ENCODE assay signal across 10 cellular contexts in genomic region chr9:104868303-104868686, GRCh38. TPM values are rescaled to one million over a fixed set of nuclear protein-coding genes. Genes with fewer than 3 reads are reported as not detected.
DNase-seq lines count a peak whose midpoint lies in the region; ATAC-seq and TF ChIP-seq lines count a peak whose summit lies in the region.
"Had no signal": no experiment of that assay in that cellular context is flagged by ENCODE, and none has a peak within 500 bp of the region (broad histone marks: within the 10 kb centered on the region; RNA-seq: fewer than 3 reads in every experiment).

No MANE protein-coding gene starts in this region.

- peak overlapping the region; percentile 81 for H3K27ac ChIP-seq in mesodermal cell (ENCODE audit: low read depth, low read length, severe bottlenecking)
- peak overlapping the region in 4 of 5 donors; percentile 53 to 81 (median 72) for H3K27ac ChIP-seq in stomach

- no peak for TF ChIP-seq POLR2A in stomach (IDR thresholded peaks at IDR 0.05)

- WGBS in mesodermal cell (ENCODE audit: insufficient coverage in 2 of 2), 2 experiments: 78 to 91% methylated on average over 5 to 8 of the region's 8 CpGs
- WGBS in stomach, 5 donors: 62 to 82% (median 81%) methylated on average over 8 of the region's 8 CpGs

- ATAC-seq in HG03175 (IDR thresholded peaks at IDR 0.05; ENCODE audit: unreplicated experiment): peak; percentile 8
- no peak for ATAC-seq in HG03280 (IDR thresholded peaks at IDR 0.05; ENCODE audit: unreplicated experiment)

- no peak overlapping the region for H3K4me3 ChIP-seq in mesodermal cell (ENCODE audit: extremely low read depth, insufficient read depth, low read length, poor library complexity, severe bottlenecking)
- no peak overlapping the region for H3K4me3 ChIP-seq in stomach
- H3K4me3 ChIP-seq: pancreas had no signal

- H3K36me3 ChIP-seq in mesodermal cell (ENCODE audit: control insufficient read depth, insufficient read depth, low read length) (peaks cover 2% of the 10 kb centered on the region), stomach (peaks cover 0 to 35% (median 21%) of the 10 kb centered on the region in 4 donors)
- H3K36me3 ChIP-seq: pancreas had no signal

- intact Hi-C loops in dendritic cell treated with granulocyte-macrophage colony-stimulating factor and Interleukin-4, amounts not matched to agents 40 ng/mL and 50 ng/mL, for 4 days (cut with micrococcal nuclease): loop anchor here (2.0 to 10.0 kb wide), 4 partner anchors 97 to 287 kb away; no protein-coding TSS in a partner anchor
- intact Hi-C loops in stomach (cut with DNase I; ENCODE audit: low total_unique reads): loop anchor here (10.0 kb wide), 1 partner anchor 47 kb away; no protein-coding TSS in a partner anchor

- H3K9me3 ChIP-seq in mesodermal cell (ENCODE audit: control insufficient read depth, low read length) (no peaks in the 10 kb centered on the region), stomach (no peaks in the 10 kb centered on the region)
- H3K9me3 ChIP-seq: pancreas had no signal

- TF ChIP-seq CTCF in stomach (IDR thresholded peaks at IDR 0.05): no peak

- peaks cover 81% of the 10 kb centered on the region for H3K4me1 Mint-ChIP-seq in dendritic cell treated with granulocyte-macrophage colony-stimulating factor and Interleukin-4, amounts not matched to agents 40 ng/mL and 50 ng/mL, for 4 days (ENCODE audit: low read depth)

- DNase-seq in stomach: no peak
- DNase-seq in NCI-H2029 treated with DMSO at 0.1 percent for 48 hours (lab: John Stamatoyannopoulos, UW): no peak
- no peak for DNase-seq in stimulated activated naive CD4-positive, alpha-beta T cell treated with Interleukin-2 at 50 U/mL for 16 hours (lab: John Stamatoyannopoulos, UW)
- DNase-seq in AML-193 (lab: John Stamatoyannopoulos, UW): no peak
- DNase-seq: activated T-cell treated with anti-CD3 and anti-CD28 coated beads, Interleukin-2, amount 50 U/mL, for 1 hour had no signal

- no peak overlapping the region for H3K4me3 Mint-ChIP-seq in dendritic cell treated with granulocyte-macrophage colony-stimulating factor and Interleukin-4, amounts not matched to agents 40 ng/mL and 50 ng/mL, for 4 days

- H3K36me3 Mint-ChIP-seq in dendritic cell treated with granulocyte-macrophage colony-stimulating factor and Interleukin-4, amounts not matched to agents 40 ng/mL and 50 ng/mL, for 4 days (ENCODE audit: low read depth): peaks cover 50% of the 10 kb centered on the region

- peak overlapping the region; percentile 96 for H3K27ac Mint-ChIP-seq in dendritic cell treated with granulocyte-macrophage colony-stimulating factor and Interleukin-4, amounts not matched to agents 40 ng/mL and 50 ng/mL, for 4 days

- no peak for TF ChIP-seq EP300 in stomach (IDR thresholded peaks at IDR 0.05)

- peaks cover 54% of the 10 kb centered on the region for H3K4me1 ChIP-seq in mesodermal cell (ENCODE audit: control insufficient read depth, insufficient read depth, low read length, poor library complexity, severe bottlenecking)
- peaks cover 17 to 83% (median 53%) of the 10 kb centered on the region in 4 donors for H3K4me1 ChIP-seq in stomach

- no peaks in the 10 kb centered on the region for H3K27me3 Mint-ChIP-seq in dendritic cell treated with granulocyte-macrophage colony-stimulating factor and Interleukin-4, amounts not matched to agents 40 ng/mL and 50 ng/mL, for 4 days

- no peaks in the 10 kb centered on the region for H3K9me3 Mint-ChIP-seq in dendritic cell treated with granulocyte-macrophage colony-stimulating factor and Interleukin-4, amounts not matched to agents 40 ng/mL and 50 ng/mL, for 4 days

- no peaks in the 10 kb centered on the region for H3K27me3 ChIP-seq in stomach
- H3K27me3 ChIP-seq: pancreas had no signal

RNA-seq across cellular contexts. Expression of gene ABCA1, which starts 59.7 kb away (rescaled TPM):
- 13.5 TPM for polyA plus RNA-seq in mesodermal cell (2013, experiment 1 of 2)
- polyA plus RNA-seq in mesodermal cell (2013, experiment 2 of 2): 12.8 TPM
- 10 to 100 TPM; 16.2 to 75.3 (median 21.0) TPM for total RNA-seq in stomach
- polyA plus RNA-seq in stomach: 1 to 10 TPM; 1.9 to 4.9 (median 3.3) TPM
